ENCODE assay signal across 23 cellular contexts in the genomic region with DNA sequence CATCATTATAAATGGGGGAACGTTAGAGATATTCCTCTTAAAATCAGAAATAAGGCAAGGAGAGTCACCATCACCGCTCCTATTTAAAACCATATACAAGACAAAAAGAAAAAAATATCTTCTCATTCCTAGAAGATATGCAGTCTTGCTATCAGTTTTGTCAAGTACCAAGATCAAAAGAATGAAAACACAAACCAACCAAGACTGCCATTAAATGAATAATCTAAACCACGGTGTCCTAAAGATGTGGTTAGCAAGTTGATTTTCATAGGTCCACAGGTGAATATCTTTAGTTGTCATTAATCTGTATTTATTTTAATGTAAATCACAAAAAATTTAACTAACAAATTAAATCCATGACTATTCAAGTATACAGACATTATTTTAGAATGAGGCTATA. TPM values are rescaled to one million over a fixed set of nuclear protein-coding genes. Genes with fewer than 3 reads are reported as not detected.
A peak's percentile ranks its signal among the peaks of the same experiment; 100 is the strongest.
DNase-seq lines count a peak whose midpoint lies in the region; ATAC-seq, FAIRE-seq and TF ChIP-seq lines count a peak whose summit lies in the region.
"Had no signal": no experiment of that assay in that cellular context is flagged by ENCODE, and none has a peak within 500 bp of the region (broad histone marks: within the 10 kb centered on the region; RNA-seq: fewer than 3 reads in every experiment).

No MANE protein-coding gene starts in this region.

- in situ Hi-C loops in GM12878 (cut with MboI) = no loop called here

- DNase-seq in stimulated activated naive CD8-positive, alpha-beta T cell treated with anti-CD3 and anti-CD28 coated beads, Interleukin-15, amount 100 ng/mL, for 72 hours = no peak
- no peak for DNase-seq in stimulated activated naive CD8-positive, alpha-beta T cell treated with anti-CD3 and anti-CD28 coated beads, Interleukin-15, Interleukin-2, amounts not matched to agents 100 U/mL and 50 U/mL, for 24 hours
- peak; percentile 7 for DNase-seq in NCI-H526 treated with DMSO at 0.1 percent for 48 hours (lab: John Stamatoyannopoulos, UW)
- DNase-seq in GM12878 (ENCODE audit: low read depth, low spot score) = no peak
- DNase-seq in heart right ventricle = no peak
- no peak for DNase-seq in activated CD4-positive, alpha-beta T cell treated with anti-CD3 and anti-CD28 coated beads for 1 hour
- no peak for DNase-seq in activated CD4-positive, alpha-beta T cell treated with anti-CD3 and anti-CD28 coated beads, Interleukin-2, amount 50 U/mL, for 4 hours
- DNase-seq: AML-193; Caco-2; Calu3; CD4-positive, alpha-beta T cell; CD8-positive, alpha-beta T cell; DMS79 treated with DMSO at 0.1 percent for 48 hours; GF-D8 had no signal

- H3K4me3 ChIP-seq in GM12878 (no peak overlapping the region), heart right ventricle (no peak overlapping the region)
- H3K4me3 ChIP-seq: A549; BLaER1 treated with 17β-estradiol and CSF1 and Interleukin-3, amounts not matched to agents 10 nM and 100 nM had no signal

- H3K27ac ChIP-seq in GM12878 (ENCODE audit: control insufficient read depth, insufficient read depth) = no peak overlapping the region
- no peak overlapping the region for H3K27ac ChIP-seq in heart right ventricle
- H3K27ac ChIP-seq: 22Rv1; A549; BLaER1 treated with 17β-estradiol and CSF1 and Interleukin-3, amounts not matched to agents 10 nM and 100 nM; C4-2B had no signal

- H3K9me3 Mint-ChIP-seq in stimulated activated naive CD8-positive, alpha-beta T cell treated with anti-CD3 and anti-CD28 coated beads, Interleukin-15, amount 100 ng/mL, for 72 hours = peaks cover 4 to 10% of the 10 kb centered on the region in 2 donors
- H3K9me3 Mint-ChIP-seq: CD4-positive, alpha-beta T cell had no signal

- H3K27me3 ChIP-seq in GM12878 (replicated peaks in 1 of 2; ENCODE audit: control insufficient read depth in 2 of 2, insufficient read depth in 2 of 2, low read length in 1 of 2) (no peaks in the 10 kb centered on the region), heart right ventricle (no peaks in the 10 kb centered on the region)
- H3K27me3 ChIP-seq: BLaER1 treated with 17β-estradiol and CSF1 and Interleukin-3, amounts not matched to agents 10 nM and 100 nM had no signal

- H3K4me2 ChIP-seq in GM12878 (ENCODE audit: control insufficient read depth, insufficient read depth) = no peak overlapping the region
- H3K4me2 ChIP-seq: A549; BLaER1 treated with 17β-estradiol and CSF1 and Interleukin-3, amounts not matched to agents 10 nM and 100 nM had no signal

- peaks cover 27% of the 10 kb centered on the region for H3K4me1 Mint-ChIP-seq in stimulated activated naive CD8-positive, alpha-beta T cell treated with anti-CD3 and anti-CD28 coated beads, Interleukin-15, amount 100 ng/mL, for 72 hours

- H2AFZ ChIP-seq in GM12878 (ENCODE audit: control insufficient read depth, low read depth, low read length) = no peak overlapping the region

- BruUV-seq in GM12878 (replicated peaks; lab: Mats Ljungman, UMichigan) = no TSS peak

- SMC1A ChIA-PET in GM12878 (lab: Charles Lee; ENCODE audit: uncharacterized antibody, unreplicated experiment) = interaction anchor here (0.6 to 2.2 kb wide), 2 partner anchors 23 to 533 kb away, joined by 3 to 4 read pairs; no protein-coding TSS in a partner anchor

- RAD21 ChIA-PET in GM12878 (lab: Charles Lee; ENCODE audit: unreplicated experiment) = no interaction called here

- POLR2A ChIA-PET in GM12878 (lab: Charles Lee) = no interaction called here

- no peak overlapping the region for H3K4me3 Mint-ChIP-seq in stimulated activated naive CD8-positive, alpha-beta T cell treated with anti-CD3 and anti-CD28 coated beads, Interleukin-15, amount 100 ng/mL, for 72 hours
- H3K4me3 Mint-ChIP-seq: B cell; CD4-positive, alpha-beta T cell; CD8-positive, alpha-beta T cell had no signal

- ATAC-seq in stimulated activated naive CD8-positive, alpha-beta T cell treated with anti-CD3 and anti-CD28 coated beads, Interleukin-15, amount 100 ng/mL, for 72 hours = peak; percentile 45
- no peak for ATAC-seq in stimulated activated naive CD8-positive, alpha-beta T cell treated with anti-CD3 and anti-CD28 coated beads, Interleukin-15, Interleukin-2, amounts not matched to agents 100 U/mL and 50 U/mL, for 24 hours
- ATAC-seq in GM12878 (no peak), heart right ventricle (no peak)
- ATAC-seq: A549; CD8-positive, alpha-beta T cell had no signal

- no peaks in the 10 kb centered on the region for H3K27me3 Mint-ChIP-seq in stimulated activated naive CD8-positive, alpha-beta T cell treated with anti-CD3 and anti-CD28 coated beads, Interleukin-15, amount 100 ng/mL, for 72 hours
- H3K27me3 Mint-ChIP-seq: B cell; CD4-positive, alpha-beta T cell had no signal

- no peak for TF ChIP-seq EP300 in GM12878 (IDR thresholded peaks at IDR 0.05; ENCODE audit: borderline replicate concordance in 1 of 2, control insufficient read depth in 1 of 2, low read depth in 2 of 2, low read length in 2 of 2)

- H3K36me3 ChIP-seq in GM12878 (ENCODE audit: control insufficient read depth in 2 of 2, insufficient read depth in 2 of 2, low read length in 1 of 2) = no peaks in the 10 kb centered on the region; a peak in 1 of 4 replicates
- no peaks in the 10 kb centered on the region for H3K36me3 ChIP-seq in heart right ventricle

- H4K20me1 ChIP-seq in GM12878 (ENCODE audit: control insufficient read depth, insufficient read depth) = no peaks in the 10 kb centered on the region

- CTCF ChIA-PET in GM12878 (lab: Yijun Ruan, JAX) = no interaction called here

- intact Hi-C loops in GM12878 (cut with micrococcal nuclease; ENCODE audit: unreplicated experiment) = no loop called here
- intact Hi-C loops in heart right ventricle (cut with DNase I) = no loop called here

- TF ChIP-seq RAD21 in GM12878 (IDR thresholded peaks at IDR 0.05; ENCODE audit: insufficient read depth, low read depth, low read length) = no peak

- no peak overlapping the region for H3K9ac ChIP-seq in GM12878 (ENCODE audit: control insufficient read depth, insufficient read depth, low read length)
- H3K9ac ChIP-seq: BLaER1 treated with 17β-estradiol and CSF1 and Interleukin-3, amounts not matched to agents 10 nM and 100 nM had no signal

- H3K4me1 ChIP-seq in GM12878 (ENCODE audit: control insufficient read depth, insufficient read depth, low read length) (no peaks in the 10 kb centered on the region), heart right ventricle (peaks cover 0 to 12% (median 8%) of the 10 kb centered on the region in 9 donors)
- H3K4me1 ChIP-seq: Caco-2 had no signal

- 66% methylated on average over 3 of the region's 3 CpGs for WGBS in GM12878 (ENCODE audit: insufficient coverage, insufficient replicate concordance, low lambda C conversion rate, missing lambda C conversion rate)
- 95% methylated on average over 3 of the region's 3 CpGs for WGBS in heart right ventricle, 2 donors

- H3K9me3 ChIP-seq in GM12878 (replicated peaks; ENCODE audit: control insufficient read depth, insufficient read depth, low read length) (no peaks in the 10 kb centered on the region; the same call in 2 of the 3 replicates), heart right ventricle (no peaks in the 10 kb centered on the region)
- H3K9me3 ChIP-seq: A549, Caco-2 had no signal

- H3K79me2 ChIP-seq in GM12878 (ENCODE audit: control insufficient read depth, insufficient read depth, low read length) = no peaks in the 10 kb centered on the region

- no peak overlapping the region for H3K27ac Mint-ChIP-seq in stimulated activated naive CD8-positive, alpha-beta T cell treated with anti-CD3 and anti-CD28 coated beads, Interleukin-15, amount 100 ng/mL, for 72 hours
- H3K27ac Mint-ChIP-seq: B cell; CD4-positive, alpha-beta T cell; CD8-positive, alpha-beta T cell had no signal

- TF ChIP-seq POLR2A in GM12878 (IDR thresholded peaks at IDR 0.05; ENCODE audit: low read depth, low read length) = no peak

- FAIRE-seq in GM12878 (lab: Jason Lieb, UNC) = no peak
- FAIRE-seq: A549, D721Med, G401.6, GM12892, GM18507 had no signal

- no peak for TF ChIP-seq CTCF in GM12878 (IDR thresholded peaks at IDR 0.05 in 2 of 3, conservative IDR thresholded peaks at IDR 0.05 in 1 of 3; ENCODE audit: control insufficient read depth in 2 of 3, extremely low read depth in 1 of 3, insufficient read depth in 1 of 3, low read depth in 3 of 3, low read length in 3 of 3)
- no peak for TF ChIP-seq CTCF in heart right ventricle (IDR thresholded peaks at IDR 0.05)

RNA-seq across cellular contexts. Expression of gene SCFD2, which starts 39.3 kb away (rescaled TPM):
- total RNA-seq in GM12878 (2013; cell fraction: nucleolus; rRNA removed) = 187 and 204 TPM in 2 replicates
- 36.8 and 37.3 TPM in 2 replicates for total RNA-seq in GM12878 (2014; rRNA removed)
- 25.1 TPM in 2 replicates for total RNA-seq in GM12878 (2014; rRNA removed; fragmentation: Illumina TruSeq; extraction: Trizol)
- total RNA-seq in GM12878 (2021) = 30.5 and 33.4 TPM in 2 replicates
- 6.9 TPM for polyA plus RNA-seq in GM12878 (2011; ENCODE audit: low read depth)
- 20.0 and 22.9 TPM in 2 replicates for polyA plus RNA-seq in GM12878 (2011; rRNA removed)
- polyA plus RNA-seq in GM12878 (2011; cell fraction: cytosol; rRNA removed) = 25.3 and 39.2 TPM in 2 replicates
- 25.8 and 40.2 TPM in 2 replicates for polyA plus RNA-seq in GM12878 (2011; cell fraction: nucleus; rRNA removed)
- polyA plus RNA-seq in GM12878 (2012) = 9.7 and 11.7 TPM in 2 replicates
- 19.0 and 19.3 TPM in 2 replicates for polyA plus RNA-seq in GM12878 (2014; fragmentation: Illumina TruSeq; extraction: Trizol)
- 1 to 10 TPM; 4.8 to 7.2 TPM for polyA plus RNA-seq in GM12878 (2014; fragmentation: Nextera tagmentation; extraction: Ambion mirVana)
- 24.2 and 24.7 TPM in 2 replicates for polyA plus RNA-seq in GM12878 (2014; rRNA removed)
- 10 to 100 TPM; 31.6 to 37.6 TPM for polyA plus RNA-seq in GM12878 (2016; fragmentation: Nextera tagmentation; extraction: Ambion mirVana)
- 84.5 and 122 TPM in 2 replicates for polyA minus RNA-seq in GM12878 (2011; rRNA and poly(A)+ RNA removed)
- polyA minus RNA-seq in GM12878 (2011; cell fraction: cytosol; rRNA and poly(A)+ RNA removed) = 7.2 and 13.9 TPM in 2 replicates
- polyA minus RNA-seq in GM12878 (2011; cell fraction: nucleus; rRNA and poly(A)+ RNA removed) = 107 and 197 TPM in 2 replicates
- total RNA-seq in heart right ventricle = 10 to 100 TPM in 5 of 10 donors, 1 to 10 TPM in 5; 7.5 to 15.0 (median 10.2) TPM
- polyA plus RNA-seq in heart right ventricle = 1 to 10 TPM; 2.9 to 7.5 TPM

RNA-seq across cellular contexts. Expression of gene FIP1L1, which starts 50.9 kb away (rescaled TPM):
- 165 and 171 TPM in 2 replicates for total RNA-seq in GM12878 (2013; cell fraction: nucleolus; rRNA removed)
- total RNA-seq in GM12878 (2014; rRNA removed) (59.1 and 66.0 TPM in 2 replicates), GM12878 (2014; rRNA removed; fragmentation: Illumina TruSeq; extraction: Trizol) (104 and 110 TPM in 2 replicates), GM12878 (2021) (59.8 and 62.1 TPM in 2 replicates), heart right ventricle (10 to 100 TPM; 26.9 to 47.0 (median 33.7) TPM)
- polyA plus RNA-seq in GM12878 (2011; ENCODE audit: low read depth) = 20.8 TPM
- polyA plus RNA-seq in GM12878 (2011; rRNA removed) (46.4 and 47.9 TPM in 2 replicates), GM12878 (2014; fragmentation: Illumina TruSeq; extraction: Trizol) (105 and 126 TPM in 2 replicates), GM12878 (2014; fragmentation: Nextera tagmentation; extraction: Ambion mirVana) (10 to 100 TPM; 28.1 to 40.8 TPM), GM12878 (2014; rRNA removed) (45.1 and 48.5 TPM in 2 replicates), GM12878 (2016; fragmentation: Nextera tagmentation; extraction: Ambion mirVana) (10 to 100 TPM; 74.0 to 77.5 TPM), heart right ventricle (10 to 100 TPM; 27.5 to 28.2 TPM)
- polyA plus RNA-seq in GM12878 (2011; cell fraction: cytosol; rRNA removed) = 27.1 and 29.8 TPM in 2 replicates
- polyA plus RNA-seq in GM12878 (2011; cell fraction: nucleus; rRNA removed) = 67.5 and 72.3 TPM in 2 replicates
- 43.1 and 44.4 TPM in 2 replicates for polyA plus RNA-seq in GM12878 (2012)
- polyA minus RNA-seq in GM12878 (2011; rRNA and poly(A)+ RNA removed) = 38.8 and 53.9 TPM in 2 replicates
- 15.8 and 20.7 TPM in 2 replicates for polyA minus RNA-seq in GM12878 (2011; cell fraction: cytosol; rRNA and poly(A)+ RNA removed)
- 63.7 and 113 TPM in 2 replicates for polyA minus RNA-seq in GM12878 (2011; cell fraction: nucleus; rRNA and poly(A)+ RNA removed)
